In genomic region chr9:21070171-21070571, GRCh38 we compare ENCODE assay signal across 8 cellular contexts. TPM values are rescaled to one million over a fixed set of nuclear protein-coding genes. Genes with fewer than 3 reads are reported as not detected.
DNase-seq lines count a peak whose midpoint lies in the region; ATAC-seq, FAIRE-seq and TF ChIP-seq lines count a peak whose summit lies in the region.

No MANE protein-coding gene starts in this region.

- no peak for TF ChIP-seq CTCF in coronary artery (IDR thresholded peaks at IDR 0.05)

- ATAC-seq in HG02571 (IDR thresholded peaks at IDR 0.05; ENCODE audit: unreplicated experiment) (no peak), HG03039 (IDR thresholded peaks at IDR 0.05; ENCODE audit: unreplicated experiment) (no peak), HG02870 (IDR thresholded peaks at IDR 0.05; ENCODE audit: unreplicated experiment) (no peak)

- peak; percentile 87 for DNase-seq in A172 (ENCODE audit: low spot score)
- DNase-seq in HTR-8/SVneo (ENCODE audit: insufficient read length, low spot score) = peak; percentile 13
- no peak for DNase-seq in coronary artery (ENCODE audit: low spot score)
- peak; percentile 69 for DNase-seq in medulla oblongata (ENCODE audit: extremely low spot score)
- DNase-seq in stimulated activated CD4-positive, alpha-beta T cell treated with anti-CD3 and anti-CD28 coated beads, Interleukin-4, amount 100 ng/mL, for 4 hours = no peak

- peak overlapping the region in 1 of 2 donors; percentile 59 for H3K27ac ChIP-seq in coronary artery

- no peak for FAIRE-seq in HTR-8/SVneo (lab: Jason Lieb, UNC)

- H3K4me3 ChIP-seq in coronary artery = peak overlapping the region; percentile 43

RNA-seq across cellular contexts. Expression of gene IFNB1, which starts 7.6 kb away (rescaled TPM):
- total RNA-seq in A172 (2014; rRNA removed; shearing (Covaris generic)) = not detected in 2 replicates

RNA-seq across cellular contexts. Expression of gene HACD4, which starts 38.7 kb away (rescaled TPM):
- not detected in 2 replicates for total RNA-seq in A172 (2014; rRNA removed; shearing (Covaris generic))

Comparison
In these comparisons a context has a peak if more than half of its experiments do, and no peak if none do; other contexts are left out.
1. DNase-seq: peak in A172 (single experiment), HTR-8/SVneo (single experiment) and medulla oblongata (single experiment); none in coronary artery (single experiment) and stimulated activated CD4-positive, alpha-beta T cell treated with anti-CD3 and anti-CD28 coated beads, Interleukin-4, amount 100 ng/mL, for 4 hours (0 of 2).